9 cellular contexts compared by ENCODE assay signal in genomic region chr17:81342062-81342699, GRCh38. TPM values are rescaled to one million over a fixed set of nuclear protein-coding genes. Genes with fewer than 3 reads are reported as not detected.
DNase-seq lines count a peak whose midpoint lies in the region; ATAC-seq and TF ChIP-seq lines count a peak whose summit lies in the region.
"Had no signal": no experiment of that assay in that cellular context is flagged by ENCODE, and none has a peak within 500 bp of the region (broad histone marks: within the 10 kb centered on the region; RNA-seq: fewer than 3 reads in every experiment).

No MANE protein-coding gene starts in this region.

- no peak for DNase-seq in Panc1 (ENCODE audit: low read depth, low spot score)
- DNase-seq in fibroblast of lung (ENCODE audit: low read depth in 2 of 2), result peak; percentile 38 to 56
- DNase-seq in osteoblast (ENCODE audit: insufficient read length, low spot score, missing footprints), result no peak
- no peak for DNase-seq in activated T-helper 1 cell treated with anti-CD3 and anti-CD28 coated beads, Interleukin-12 subunit alpha, Interleukin-12 subunit beta, Interleukin-2, Interleukin-4 antibody, amounts not matched to agents 30 ng/mL and 10 ng/mL and 1 ng/mL, durations not matched to agents 14 hours and 24 hours and 36 hours (ENCODE audit: low spot score)
- no peak for DNase-seq in NCI-H2227 treated with DMSO at 0.1 percent for 48 hours (lab: John Stamatoyannopoulos, UW)
- DNase-seq in GF-D8 (lab: John Stamatoyannopoulos, UW), result no peak

- H3K36me3 ChIP-seq in BLaER1 treated with 17β-estradiol and CSF1 and Interleukin-3, amounts not matched to agents 10 nM and 100 nM, result peaks cover 0 to 34% (median 4%) of the 10 kb centered on the region in 11 experiments; a peak in 8 of 22 replicates
- H3K36me3 ChIP-seq in Panc1 (ENCODE audit: control insufficient read depth, insufficient read depth, low read length), result peaks cover 15% of the 10 kb centered on the region; the same call in 1 of the 2 replicates
- peaks cover 1% of the 10 kb centered on the region for H3K36me3 ChIP-seq in fibroblast of lung (ENCODE audit: control insufficient read depth, insufficient read depth, low read length)
- no peaks in the 10 kb centered on the region for H3K36me3 ChIP-seq in osteoblast (ENCODE audit: insufficient read depth, low read length)

- peaks cover 6% of the 10 kb centered on the region for H3K4me1 Mint-ChIP-seq in activated T-helper 1 cell treated with anti-CD3 and anti-CD28 coated beads, Interleukin-12 subunit alpha, Interleukin-12 subunit beta, Interleukin-2, Interleukin-4 antibody, amounts not matched to agents 30 ng/mL and 10 ng/mL and 1 ng/mL, durations not matched to agents 14 hours and 24 hours and 36 hours (ENCODE audit: low read depth)

- ATAC-seq in Panc1, result no peak
- no peak for ATAC-seq in GM21367 (IDR thresholded peaks at IDR 0.05; ENCODE audit: unreplicated experiment)
- ATAC-seq: stimulated activated effector memory CD8-positive, alpha-beta T cell treated with anti-CD3 and anti-CD28 coated beads, Interleukin-12 subunit alpha, Interleukin-12 subunit beta, amount 100 ng/mL, for 72 hours had no signal

- H3K9ac ChIP-seq in BLaER1 treated with 17β-estradiol and CSF1 and Interleukin-3, amounts not matched to agents 10 nM and 100 nM, result peak overlapping the region; percentile 81 to 99 (median 93); a peak in 21 of 22 replicates
- H3K9ac ChIP-seq in fibroblast of lung (ENCODE audit: insufficient read depth, low read length), result peak overlapping the region; percentile 85

- peak overlapping the region; percentile 94 to 100 (median 99) for H3K4me2 ChIP-seq in BLaER1 treated with 17β-estradiol and CSF1 and Interleukin-3, amounts not matched to agents 10 nM and 100 nM
- peak overlapping the region; percentile 95 for H3K4me2 ChIP-seq in fibroblast of lung (ENCODE audit: extremely low read depth, insufficient read depth, low read length)
- H3K4me2 ChIP-seq in osteoblast (ENCODE audit: insufficient read depth, low read length), result peak overlapping the region; percentile 93

- H2AFZ ChIP-seq in fibroblast of lung (ENCODE audit: low read length) (no peak overlapping the region), osteoblast (ENCODE audit: low read length) (no peak overlapping the region)

- H3K79me2 ChIP-seq in fibroblast of lung (ENCODE audit: control insufficient read depth, insufficient read depth, low read length), result peaks cover 66% of the 10 kb centered on the region
- H3K79me2 ChIP-seq in osteoblast (ENCODE audit: insufficient read depth, low read length), result peaks cover 70% of the 10 kb centered on the region

- peak overlapping the region; percentile 20 to 99 (median 96); a peak in 20 of 22 replicates for H3K27ac ChIP-seq in BLaER1 treated with 17β-estradiol and CSF1 and Interleukin-3, amounts not matched to agents 10 nM and 100 nM
- H3K27ac ChIP-seq in Panc1 (ENCODE audit: low read length), result peak overlapping the region; percentile 100
- H3K27ac ChIP-seq in fibroblast of lung (ENCODE audit: insufficient read depth, low read length), result peak overlapping the region; percentile 87
- H3K27ac ChIP-seq in osteoblast (ENCODE audit: low read depth, low read length), result peak overlapping the region; percentile 73

- H3K9me3 ChIP-seq in BLaER1 treated with 17β-estradiol and CSF1 and Interleukin-3, amounts not matched to agents 10 nM and 100 nM (replicated peaks in 1 of 11), result no peaks in the 10 kb centered on the region
- H3K9me3 ChIP-seq in Panc1 (ENCODE audit: control insufficient read depth, insufficient read depth, low read depth, low read length), result no peaks in the 10 kb centered on the region
- no peaks in the 10 kb centered on the region for H3K9me3 ChIP-seq in fibroblast of lung (ENCODE audit: control insufficient read depth, insufficient read depth, low read depth, low read length)
- no peaks in the 10 kb centered on the region for H3K9me3 ChIP-seq in osteoblast (ENCODE audit: low read depth, low read length)

- BruUV-seq in Panc1 (replicated peaks; lab: Mats Ljungman, UMichigan), result no TSS peak

- in situ Hi-C loops in Panc1 (cut with HindIII; ENCODE audit: low pct_unique_long_range_greater_than_20kb, low sequenced_read_pairs), result no loop called here

- no peaks in the 10 kb centered on the region for H3K9me3 Mint-ChIP-seq in activated T-helper 1 cell treated with anti-CD3 and anti-CD28 coated beads, Interleukin-12 subunit alpha, Interleukin-12 subunit beta, Interleukin-2, Interleukin-4 antibody, amounts not matched to agents 30 ng/mL and 10 ng/mL and 1 ng/mL, durations not matched to agents 14 hours and 24 hours and 36 hours
- H3K9me3 Mint-ChIP-seq: stimulated activated effector memory CD8-positive, alpha-beta T cell treated with anti-CD3 and anti-CD28 coated beads, Interleukin-12 subunit alpha, Interleukin-12 subunit beta, amount 100 ng/mL, for 72 hours had no signal

- H4K20me1 ChIP-seq in BLaER1 treated with 17β-estradiol and CSF1 and Interleukin-3, amounts not matched to agents 10 nM and 100 nM, result peaks cover 0 to 76% (median 44%) of the 10 kb centered on the region in 11 experiments; a peak in 19 of 22 replicates
- H4K20me1 ChIP-seq in fibroblast of lung (ENCODE audit: control insufficient read depth, extremely low read depth, insufficient read depth, low read length), result no peaks in the 10 kb centered on the region
- peaks cover 21% of the 10 kb centered on the region for H4K20me1 ChIP-seq in osteoblast (ENCODE audit: insufficient read depth, low read length)

- CTCF ChIA-PET in Panc1 (lab: Charles Lee), result no interaction called here

- intact Hi-C loops in Panc1 (cut with micrococcal nuclease; ENCODE audit: unreplicated experiment), result no loop called here
- intact Hi-C loops in activated T-helper 1 cell treated with anti-CD3 and anti-CD28 coated beads, Interleukin-12 subunit alpha, Interleukin-12 subunit beta, Interleukin-2, Interleukin-4 antibody, amounts not matched to agents 30 ng/mL and 10 ng/mL and 1 ng/mL, durations not matched to agents 14 hours and 24 hours and 36 hours (cut with micrococcal nuclease), result no loop called here

- peaks cover 41% of the 10 kb centered on the region for H3K27me3 Mint-ChIP-seq in activated T-helper 1 cell treated with anti-CD3 and anti-CD28 coated beads, Interleukin-12 subunit alpha, Interleukin-12 subunit beta, Interleukin-2, Interleukin-4 antibody, amounts not matched to agents 30 ng/mL and 10 ng/mL and 1 ng/mL, durations not matched to agents 14 hours and 24 hours and 36 hours (ENCODE audit: insufficient read depth)

- peaks cover 58 to 69% (median 63%) of the 10 kb centered on the region in 10 experiments for H3K4me1 ChIP-seq in BLaER1 treated with 17β-estradiol and CSF1 and Interleukin-3, amounts not matched to agents 10 nM and 100 nM
- H3K4me1 ChIP-seq in Panc1 (ENCODE audit: control insufficient read depth, insufficient read depth, low read length) (peaks cover 50% of the 10 kb centered on the region), fibroblast of lung (ENCODE audit: control insufficient read depth, extremely low read depth, insufficient read depth, low read length) (peaks cover 7% of the 10 kb centered on the region), osteoblast (ENCODE audit: insufficient read depth, low read length) (peaks cover 6% of the 10 kb centered on the region)

- no peak overlapping the region for H3K4me3 Mint-ChIP-seq in activated T-helper 1 cell treated with anti-CD3 and anti-CD28 coated beads, Interleukin-12 subunit alpha, Interleukin-12 subunit beta, Interleukin-2, Interleukin-4 antibody, amounts not matched to agents 30 ng/mL and 10 ng/mL and 1 ng/mL, durations not matched to agents 14 hours and 24 hours and 36 hours

- POLR2A ChIA-PET in Panc1 (lab: Charles Lee), result interaction anchor here (0.6 to 0.7 kb wide), 3 partner anchors 53 to 156 kb away, joined by 3 to 5 read pairs (median 3); partner anchors contain the start of gene BAHCC1

- H3K27ac Mint-ChIP-seq in activated T-helper 1 cell treated with anti-CD3 and anti-CD28 coated beads, Interleukin-12 subunit alpha, Interleukin-12 subunit beta, Interleukin-2, Interleukin-4 antibody, amounts not matched to agents 30 ng/mL and 10 ng/mL and 1 ng/mL, durations not matched to agents 14 hours and 24 hours and 36 hours, result no peak overlapping the region
- H3K27ac Mint-ChIP-seq: stimulated activated effector memory CD8-positive, alpha-beta T cell treated with anti-CD3 and anti-CD28 coated beads, Interleukin-12 subunit alpha, Interleukin-12 subunit beta, amount 100 ng/mL, for 72 hours had no signal

- H3K4me3 ChIP-seq in BLaER1 treated with 17β-estradiol and CSF1 and Interleukin-3, amounts not matched to agents 10 nM and 100 nM, result peak overlapping the region; percentile 64 to 98 (median 90)
- H3K4me3 ChIP-seq in Panc1 (ENCODE audit: low read depth in 2 of 2, low read length in 2 of 2) (peak overlapping the region; percentile 84 to 100), fibroblast of lung (replicated peaks in 1 of 4; ENCODE audit: control extremely low read depth in 1 of 4, insufficient read depth in 1 of 4, low read depth in 3 of 4, low read length in 4 of 4) (peak overlapping the region; percentile 22 to 98 (median 52)), osteoblast (ENCODE audit: insufficient read depth, low read length) (peak overlapping the region; percentile 94)

- peaks cover 47 to 72% (median 56%) of the 10 kb centered on the region in 11 experiments for H3K27me3 ChIP-seq in BLaER1 treated with 17β-estradiol and CSF1 and Interleukin-3, amounts not matched to agents 10 nM and 100 nM
- no peaks in the 10 kb centered on the region for H3K27me3 ChIP-seq in Panc1 (ENCODE audit: control insufficient read depth, insufficient read depth, low read length)
- no peaks in the 10 kb centered on the region for H3K27me3 ChIP-seq in fibroblast of lung (ENCODE audit: control insufficient read depth, insufficient read depth, low read length)
- no peaks in the 10 kb centered on the region for H3K27me3 ChIP-seq in osteoblast (ENCODE audit: insufficient read depth, low read length)

- H3K36me3 Mint-ChIP-seq in activated T-helper 1 cell treated with anti-CD3 and anti-CD28 coated beads, Interleukin-12 subunit alpha, Interleukin-12 subunit beta, Interleukin-2, Interleukin-4 antibody, amounts not matched to agents 30 ng/mL and 10 ng/mL and 1 ng/mL, durations not matched to agents 14 hours and 24 hours and 36 hours (ENCODE audit: low read depth), result peaks cover 5% of the 10 kb centered on the region

- TF ChIP-seq CTCF in Panc1 (IDR thresholded peaks at IDR 0.05) (no peak), fibroblast of lung (conservative IDR thresholded peaks at IDR 0.05 in 1 of 2, IDR thresholded peaks at IDR 0.05 in 1 of 2; ENCODE audit: low read depth in 1 of 2, low read length in 2 of 2) (no peak), osteoblast (IDR thresholded peaks at IDR 0.05; ENCODE audit: extremely low read depth, low read depth, low read length) (no peak)

RNA-seq across cellular contexts. Expression of gene SLC38A10, which starts 47.1 kb away (rescaled TPM):
- total RNA-seq in Panc1 (2021; ENCODE audit: unreplicated experiment) (188 TPM), fibroblast of lung (53.2 and 60.4 TPM in 2 replicates), osteoblast (85.5 and 92.6 TPM in 2 replicates)
- polyA plus RNA-seq in Panc1 (2012; ENCODE audit: insufficient read length), result 144 TPM
- 17.8 and 23.6 TPM in 2 replicates for polyA plus RNA-seq in fibroblast of lung
- polyA plus RNA-seq in fibroblast of lung (2012), result 34.2 and 48.6 TPM in 2 replicates
- polyA minus RNA-seq in fibroblast of lung (ENCODE audit: low replicate concordance), result 45.3 and 99.0 TPM in 2 replicates
- 99.7 and 101 TPM in 2 replicates for total RNA-seq in activated T-helper 1 cell treated with anti-CD3 and anti-CD28 coated beads, Interleukin-12 subunit alpha, Interleukin-12 subunit beta, Interleukin-2, Interleukin-4 antibody, amounts not matched to agents 30 ng/mL and 10 ng/mL and 1 ng/mL, durations not matched to agents 14 hours and 24 hours and 36 hours

RNA-seq across cellular contexts. Expression of gene BAHCC1, which starts 53.1 kb away (rescaled TPM):
- 77.4 TPM for total RNA-seq in Panc1 (2021; ENCODE audit: unreplicated experiment)
- 129 TPM for polyA plus RNA-seq in Panc1 (2012; ENCODE audit: insufficient read length)
- total RNA-seq in fibroblast of lung, result 3.9 and 7.3 TPM in 2 replicates
- polyA plus RNA-seq in fibroblast of lung, result 1.5 and 1.8 TPM in 2 replicates
- 6.8 and 7.2 TPM in 2 replicates for polyA plus RNA-seq in fibroblast of lung (2012)
- polyA minus RNA-seq in fibroblast of lung (ENCODE audit: low replicate concordance), result 6.3 and 8.6 TPM in 2 replicates
- 11.2 and 11.5 TPM in 2 replicates for total RNA-seq in osteoblast
- 0.02 and 0.08 TPM in 2 replicates for total RNA-seq in activated T-helper 1 cell treated with anti-CD3 and anti-CD28 coated beads, Interleukin-12 subunit alpha, Interleukin-12 subunit beta, Interleukin-2, Interleukin-4 antibody, amounts not matched to agents 30 ng/mL and 10 ng/mL and 1 ng/mL, durations not matched to agents 14 hours and 24 hours and 36 hours

Comparison
In these comparisons a context has a peak if more than half of its experiments do, and no peak if none do; other contexts are left out.
1. DNase-seq: peak in fibroblast of lung (2 of 2); none in Panc1 (single experiment), osteoblast (single experiment), activated T-helper 1 cell treated with anti-CD3 and anti-CD28 coated beads, Interleukin-12 subunit alpha, Interleukin-12 subunit beta, Interleukin-2, Interleukin-4 antibody, amounts not matched to agents 30 ng/mL and 10 ng/mL and 1 ng/mL, durations not matched to agents 14 hours and 24 hours and 36 hours (single experiment), NCI-H2227 treated with DMSO at 0.1 percent for 48 hours (single experiment) and GF-D8 (single experiment).
2. Peak in every context shown above with its lines, with median percentiles within 50 percentile points of each other: H3K27ac ChIP-seq, H3K4me2 ChIP-seq and H3K4me3 ChIP-seq.